7 cellular contexts compared by ENCODE assay signal in the genomic region with DNA sequence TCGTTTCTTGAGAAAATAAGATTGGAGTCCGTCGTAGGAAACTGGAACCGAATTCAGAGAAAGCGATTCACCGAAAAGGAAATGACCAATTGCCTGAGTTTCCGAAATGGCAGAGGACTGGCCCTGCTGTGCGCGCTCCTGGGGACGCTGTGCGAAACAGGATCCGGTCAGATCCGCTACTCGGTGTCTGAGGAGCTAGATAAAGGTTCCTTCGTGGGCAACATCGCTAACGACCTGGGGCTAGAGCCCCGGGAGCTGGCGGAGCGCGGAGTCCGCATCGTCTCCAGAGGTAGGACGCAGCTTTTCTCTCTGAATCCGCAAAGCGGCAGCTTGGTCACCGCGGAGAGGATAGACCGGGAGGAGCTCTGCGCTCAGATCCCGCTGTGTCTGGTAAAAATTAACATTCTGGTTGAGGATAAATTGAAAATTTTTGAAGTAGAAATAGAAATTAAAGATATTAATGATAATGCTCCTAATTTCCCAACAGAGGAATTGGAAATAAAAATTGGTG. TPM values are rescaled to one million over a fixed set of nuclear protein-coding genes. Genes with fewer than 3 reads are reported as not detected.
DNase-seq lines count a peak whose midpoint lies in the region; ATAC-seq and TF ChIP-seq lines count a peak whose summit lies in the region.
"Had no signal": no experiment of that assay in that cellular context is flagged by ENCODE, and none has a peak within 500 bp of the region (broad histone marks: within the 10 kb centered on the region; RNA-seq: fewer than 3 reads in every experiment).

No MANE protein-coding gene starts in this region.

- no peak for TF ChIP-seq CTCF in LNCaP clone FGC (IDR thresholded peaks at IDR 0.05; ENCODE audit: control insufficient read depth, extremely low read depth, insufficient read depth)
- TF ChIP-seq CTCF in gastrocnemius medialis (IDR thresholded peaks at IDR 0.05 in 4 of 5, conservative IDR thresholded peaks at IDR 0.05 in 1 of 5), result no peak

- H3K9me3 ChIP-seq in endocrine pancreas (ENCODE audit: control insufficient read depth, low read length) (peaks cover 15% of the 10 kb centered on the region), gastrocnemius medialis (peaks cover 0 to 21% (median 0%) of the 10 kb centered on the region in 3 donors)

- H3K27ac ChIP-seq in gastrocnemius medialis, result peak overlapping the region; percentile 56 to 73 (median 63)
- H3K27ac ChIP-seq: parathyroid adenoma had no signal

- in situ Hi-C loops in gastrocnemius medialis (cut with MboI; ENCODE audit: low sequenced_read_pairs in 4 of 4) (loop anchor here in 1 of 4 donors (10.0 kb wide), 1 partner anchor 221 kb away; no protein-coding TSS in a partner anchor), KBM-7 (cut with MboI; ENCODE audit: low pct_unique_long_range_greater_than_20kb, low sequenced_read_pairs) (no loop called here)

- DNase-seq in LNCaP clone FGC (ENCODE audit: low read depth), result no peak
- DNase-seq in gastrocnemius medialis, result no peak
- DNase-seq in hippocampal formation (lab: John Stamatoyannopoulos, UW), result no peak
- DNase-seq in KBM-7, result no peak
- DNase-seq: stimulated activated naive CD4-positive, alpha-beta T cell had no signal

- TF ChIP-seq POLR2A in gastrocnemius medialis (IDR thresholded peaks at IDR 0.05), result no peak

- H3K27me3 ChIP-seq in endocrine pancreas (ENCODE audit: control insufficient read depth, insufficient read depth, low read length) (no peaks in the 10 kb centered on the region), gastrocnemius medialis (peaks cover 4 to 13% (median 8%) of the 10 kb centered on the region in 3 donors)

- no peaks in the 10 kb centered on the region for H3K36me3 ChIP-seq in endocrine pancreas (ENCODE audit: control insufficient read depth, insufficient read depth, low read length)
- no peaks in the 10 kb centered on the region for H3K36me3 ChIP-seq in gastrocnemius medialis

- H3K4me3 ChIP-seq in LNCaP clone FGC (ENCODE audit: low read depth, low read length), result peak overlapping the region; percentile 53
- peak overlapping the region; percentile 8 for H3K4me3 ChIP-seq in endocrine pancreas (ENCODE audit: control insufficient read depth, insufficient read depth, low read length)
- H3K4me3 ChIP-seq in gastrocnemius medialis, result peak overlapping the region; percentile 34 to 57 (median 44)

- H3K9ac ChIP-seq in endocrine pancreas (ENCODE audit: control insufficient read depth, insufficient read depth, low read length), result no peak overlapping the region
- H3K9ac ChIP-seq: parathyroid adenoma had no signal

- intact Hi-C loops in gastrocnemius medialis (cut with DNase I; ENCODE audit: low total_unique reads), result no loop called here

- peak; percentile 36 to 60 for ATAC-seq in gastrocnemius medialis

- no peaks in the 10 kb centered on the region for H3K4me1 ChIP-seq in endocrine pancreas (ENCODE audit: control insufficient read depth, insufficient read depth, low read length)
- H3K4me1 ChIP-seq in gastrocnemius medialis, result no peaks in the 10 kb centered on the region
- H3K4me1 ChIP-seq: parathyroid adenoma had no signal

RNA-seq across cellular contexts. Expression of gene PCDHGA3, which starts 0.4 kb away (rescaled TPM):
- 1 to 10 TPM; 1.5 to 2.8 (median 2.0) TPM for total RNA-seq in gastrocnemius medialis

RNA-seq across cellular contexts. Expression of gene PCDHGA2, which starts 5.4 kb away (rescaled TPM):
- 1 to 10 TPM in 2 of 4 donors, under 1 TPM in 2; 0.66 to 1.5 (median 1.2) TPM for total RNA-seq in gastrocnemius medialis

RNA-seq across cellular contexts. Expression of gene PCDHGB1, which starts 5.9 kb away (rescaled TPM):
- total RNA-seq in gastrocnemius medialis, result 1 to 10 TPM in 1 of 4 donors, under 1 TPM in 3; 0.20 to 1.1 (median 0.74) TPM

RNA-seq across cellular contexts. Expression of gene PCDHGA4, which starts 10.8 kb away (rescaled TPM):
- 1 to 10 TPM; 1.3 to 5.4 (median 1.5) TPM for total RNA-seq in gastrocnemius medialis

RNA-seq across cellular contexts. Expression of gene PCDHGA1, which starts 13.7 kb away (rescaled TPM):
- total RNA-seq in gastrocnemius medialis, result under 1 TPM; 0.65 to 0.97 (median 0.71) TPM
